Comparison of ENCODE assay signal across 31 cellular contexts in the genomic region with DNA sequence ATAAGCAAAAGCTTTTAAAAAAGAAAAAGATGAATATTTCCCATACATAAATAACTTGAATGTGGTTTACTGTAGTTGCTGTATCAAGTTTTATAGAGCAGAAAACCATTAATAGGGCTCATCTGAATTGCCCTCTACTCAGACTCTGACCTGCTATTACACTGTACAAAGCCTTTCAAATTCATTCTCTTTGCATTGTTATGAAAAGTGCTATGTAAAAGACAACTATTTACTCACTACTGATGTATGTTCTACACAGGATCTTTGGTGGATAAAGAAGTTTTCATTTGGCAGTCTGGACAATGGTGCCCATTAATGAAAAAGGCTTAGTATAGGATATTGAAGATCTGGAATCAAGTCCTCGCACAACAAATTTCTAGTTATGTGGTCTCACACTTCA.
"Had no signal": no experiment of that assay in that cellular context is flagged by ENCODE, and none has a peak within 500 bp of the region (broad histone marks: within the 10 kb centered on the region; RNA-seq: fewer than 3 reads in every experiment).

No MANE protein-coding gene starts in this region.

- H3K4me3 ChIP-seq: adrenal gland, ascending aorta, body of pancreas, breast epithelium, cardiac muscle cell had no signal

- DNase-seq: activated effector memory CD4-positive, alpha-beta T cell treated with anti-CD3 and anti-CD28 coated beads, Interleukin-2, amount 50 U/mL, for 16 hours; activated effector memory CD4-positive, alpha-beta T cell treated with Interleukin-2 at 50 U/mL for 16 hours; activated gamma-delta T cell; activated gamma-delta T cell treated with Interleukin-2 at 50 U/mL for 16 hours; activated naive CD4-positive, alpha-beta T cell; activated naive CD4-positive, alpha-beta T cell treated with anti-CD3 and anti-CD28 coated beads for 36 hours; activated naive CD4-positive, alpha-beta T cell treated with anti-CD3 and anti-CD28 coated beads, Interleukin-2, amount 10 ng/mL, durations not matched to agents 7 days and 5 days; activated naive CD4-positive, alpha-beta T cell treated with anti-CD3 and anti-CD28 coated beads, Interleukin-2, amount 50 U/mL, for 16 hours; activated naive CD4-positive, alpha-beta T cell treated with Interleukin-2 at 50 U/mL for 16 hours; activated naive CD8-positive, alpha-beta T cell treated with anti-CD3 and anti-CD28 coated beads for 36 hours; activated naive CD8-positive, alpha-beta T cell treated with anti-CD3 and anti-CD28 coated beads, Interleukin-2, amount 10 ng/mL, durations not matched to agents 7 days and 5 days; activated naive CD8-positive, alpha-beta T cell treated with anti-CD3 and anti-CD28 coated beads, Interleukin-2, amount 50 U/mL, for 24 hours; activated T-cell treated with anti-CD3 and anti-CD28 coated beads, Interleukin-2, amount 50 U/mL, for 1 hour; activated T-cell treated with anti-CD3 and anti-CD28 coated beads, Interleukin-2, amount 50 U/mL, for 24 hours; activated T-cell treated with anti-CD3 and anti-CD28 coated beads, Interleukin-2, amount 50 U/mL, for 4 hours; activated T-cell treated with anti-CD3 and anti-CD28 coated beads, Interleukin-2, amount 50 U/mL, for 48 hours; activated T-cell treated with anti-CD3 and anti-CD28 coated beads, Interleukin-2, amount 50 U/mL, for 72 hours; adrenal gland; amniotic stem cell; amygdala; anterior cingulate cortex; aorta; body of pancreas; brain microvascular endothelial cell; central memory CD4-positive, alpha-beta T cell; cerebellar nuclear complex had no signal

- H3K9me3 ChIP-seq: adrenal gland, ascending aorta, body of pancreas, breast epithelium had no signal

- H3K27ac ChIP-seq: adrenal gland, ascending aorta, body of pancreas, brain microvascular endothelial cell, breast epithelium, cardiac muscle cell had no signal

- H3K27me3 ChIP-seq: adrenal gland, ascending aorta, body of pancreas, brain microvascular endothelial cell, breast epithelium, cardiac muscle cell had no signal

- H3K36me3 ChIP-seq: adrenal gland, ascending aorta, brain microvascular endothelial cell, breast epithelium, cardiac muscle cell had no signal

- H3K4me1 ChIP-seq: body of pancreas, breast epithelium had no signal

- ATAC-seq: activated naive CD4-positive, alpha-beta T cell treated with anti-CD3 and anti-CD28 coated beads, Interleukin-2, amount 50 U/mL, for 72 hours; activated naive CD8-positive, alpha-beta T cell treated with anti-CD3 and anti-CD28 coated beads, Interleukin-2, amount 50 U/mL, for 24 hours; activated T-cell treated with anti-CD3 and anti-CD28 coated beads, Interleukin-2, amount 50 U/mL, for 4 hours; activated T-cell treated with anti-CD3 and anti-CD28 coated beads, Interleukin-2, amount 50 U/mL, for 72 hours; activated T-helper 17 cell treated with anti-CD3 and anti-CD28 coated beads, Interleukin-2, amount 50 U/mL, for 72 hours; body of pancreas had no signal
